ENCODE assay signal across 8 cellular contexts in the genomic region with DNA sequence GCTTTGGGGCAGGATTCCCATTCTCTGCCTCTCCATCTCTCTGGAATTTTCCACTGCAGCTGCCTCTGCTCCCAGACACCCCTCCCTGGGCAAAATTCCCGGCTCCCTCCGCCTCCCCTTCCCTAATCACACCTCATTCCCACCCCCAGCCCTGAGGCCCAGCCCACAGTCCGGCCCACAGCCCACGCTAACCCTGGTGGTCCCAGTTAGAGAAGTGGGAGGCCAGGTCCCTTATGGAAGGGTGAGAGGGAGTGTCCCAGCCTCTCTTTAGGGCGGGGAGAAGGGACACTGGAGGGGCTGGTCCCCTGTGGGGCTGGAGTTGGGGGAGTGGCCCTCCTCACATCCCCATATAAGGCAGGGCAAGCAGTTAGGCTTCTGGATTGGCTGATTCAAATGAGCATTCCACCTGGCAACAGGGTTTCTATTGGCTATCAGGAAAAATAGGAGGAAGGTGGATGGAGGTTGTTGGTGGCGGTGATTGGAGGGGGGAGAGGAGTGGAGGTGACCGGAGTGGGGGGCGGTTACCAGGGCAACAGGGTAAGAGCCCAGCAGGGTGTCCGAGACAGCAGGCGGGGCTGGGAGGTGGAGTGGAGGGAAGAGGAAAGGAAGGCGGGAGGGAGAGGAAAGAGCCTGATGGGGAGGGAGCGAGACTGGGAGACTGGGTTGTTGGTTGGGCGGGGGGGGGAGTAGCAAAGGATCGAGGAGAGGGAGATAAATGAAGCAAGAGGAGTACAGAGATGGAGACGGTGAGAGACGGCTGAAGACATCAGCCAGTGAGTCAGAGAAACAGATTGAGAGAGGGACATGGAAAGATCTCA. TPM values are rescaled to one million over a fixed set of nuclear protein-coding genes. Genes with fewer than 3 reads are reported as not detected.
A peak's percentile ranks its signal among the peaks of the same experiment; 100 is the strongest.
DNase-seq lines count a peak whose midpoint lies in the region; ATAC-seq and TF ChIP-seq lines count a peak whose summit lies in the region.

No MANE protein-coding gene starts in this region.

- H3F3A ChIP-seq in DOHH2 (ENCODE audit: control insufficient read depth, insufficient read depth), result peaks cover 13% of the 10 kb centered on the region

- no peak overlapping the region for H3K27ac ChIP-seq in DOHH2 (ENCODE audit: low read depth, low read length)
- peak overlapping the region; percentile 97 for H3K27ac ChIP-seq in vagina

- H3K27me3 ChIP-seq in DOHH2 (ENCODE audit: control insufficient read depth, low read length) (no peaks in the 10 kb centered on the region), vagina (no peaks in the 10 kb centered on the region)

- H3K4me2 ChIP-seq in DOHH2 (ENCODE audit: low read length), result peak overlapping the region; percentile 64

- no peak overlapping the region for H3K27ac Mint-ChIP-seq in activated naive CD4-positive, alpha-beta T cell treated with anti-CD3 and anti-CD28 coated beads for 36 hours
- H3K27ac Mint-ChIP-seq in natural killer cell, result peak overlapping the region in 1 of 2 donors; percentile 25

- H3K4me3 Mint-ChIP-seq in activated naive CD4-positive, alpha-beta T cell treated with anti-CD3 and anti-CD28 coated beads for 36 hours, result no peak overlapping the region
- peak overlapping the region; percentile 67 for H3K4me3 Mint-ChIP-seq in natural killer cell

- TF ChIP-seq CTCF in DOHH2 (IDR thresholded peaks at IDR 0.05; ENCODE audit: low read depth, low read length, poor library complexity, severe bottlenecking), result no peak
- TF ChIP-seq CTCF in foreskin fibroblast (IDR thresholded peaks at IDR 0.05; ENCODE audit: low read depth, low read length), result no peak
- no peak for TF ChIP-seq CTCF in natural killer cell (IDR thresholded peaks at IDR 0.05)
- TF ChIP-seq CTCF in vagina (IDR thresholded peaks at IDR 0.05), result peak in 1 of 3 experiments; percentile 2

- H3K36me3 Mint-ChIP-seq in activated naive CD4-positive, alpha-beta T cell treated with anti-CD3 and anti-CD28 coated beads for 36 hours (ENCODE audit: low read depth), result no peaks in the 10 kb centered on the region
- H3K36me3 Mint-ChIP-seq in natural killer cell, result no peaks in the 10 kb centered on the region

- CTCF ChIA-PET in activated naive CD4-positive, alpha-beta T cell treated with anti-CD3 and anti-CD28 coated beads for 36 hours (lab: Charles Lee), result interaction anchor here (1.2 kb wide), 1 partner anchor 10 kb away, joined by 6 read pairs; no protein-coding TSS in a partner anchor

- peak in 1 of 2 donors; percentile 22 for TF ChIP-seq POLR2A in vagina (IDR thresholded peaks at IDR 0.05)

- peaks cover 9% of the 10 kb centered on the region for H3K79me2 ChIP-seq in DOHH2 (ENCODE audit: control insufficient read depth, low read length)

- H3K27me3 Mint-ChIP-seq in activated naive CD4-positive, alpha-beta T cell treated with anti-CD3 and anti-CD28 coated beads for 36 hours (ENCODE audit: low read depth), result peaks cover 34% of the 10 kb centered on the region
- peaks cover 33 to 49% of the 10 kb centered on the region in 2 donors for H3K27me3 Mint-ChIP-seq in natural killer cell (ENCODE audit: low read depth in 2 of 2)

- DNase-seq in HS-5 (ENCODE audit: low read depth) (peak; percentile 97), NCI-H82 treated with DMSO at 0.1 percent for 48 hours (lab: John Stamatoyannopoulos, UW; ENCODE audit: unreplicated experiment) (peak; percentile 100), foreskin fibroblast (peak; percentile 98), natural killer cell (peak; percentile 31), vagina (ENCODE audit: extremely low spot score in 2 of 2) (peak in 1 of 2 donors; percentile 99)
- DNase-seq in activated naive CD4-positive, alpha-beta T cell treated with anti-CD3 and anti-CD28 coated beads for 36 hours, result peak; percentile 48

- ATAC-seq in GM21423 (IDR thresholded peaks at IDR 0.05; ENCODE audit: unreplicated experiment), result peak; percentile 79
- ATAC-seq in natural killer cell, result peak; percentile 85 to 90 (median 85)

- H3K9me3 ChIP-seq in DOHH2 (ENCODE audit: control insufficient read depth, insufficient read depth, low read length), result no peaks in the 10 kb centered on the region
- H3K9me3 ChIP-seq in vagina, result no peaks in the 10 kb centered on the region

- H3K9me2 ChIP-seq in DOHH2 (replicated peaks; ENCODE audit: control insufficient read depth, low read length), result no peaks in the 10 kb centered on the region

- no peaks in the 10 kb centered on the region for H3K9me3 Mint-ChIP-seq in activated naive CD4-positive, alpha-beta T cell treated with anti-CD3 and anti-CD28 coated beads for 36 hours
- no peaks in the 10 kb centered on the region for H3K9me3 Mint-ChIP-seq in natural killer cell

- intact Hi-C loops in activated naive CD4-positive, alpha-beta T cell treated with anti-CD3 and anti-CD28 coated beads for 36 hours (cut with micrococcal nuclease), result no loop called here
- intact Hi-C loops in natural killer cell (cut with micrococcal nuclease), result loop anchor here (1.0 kb wide), 1 partner anchor 11 kb away; a partner anchor contains a TSS
- intact Hi-C loops in vagina (cut with DNase I), result no loop called here

- H3K4me1 Mint-ChIP-seq in activated naive CD4-positive, alpha-beta T cell treated with anti-CD3 and anti-CD28 coated beads for 36 hours (ENCODE audit: low read depth), result peaks cover 25% of the 10 kb centered on the region
- peaks cover 26 to 28% of the 10 kb centered on the region in 2 donors for H3K4me1 Mint-ChIP-seq in natural killer cell

- H3K4me3 ChIP-seq in DOHH2 (ENCODE audit: low read length) (peak overlapping the region; percentile 56), foreskin fibroblast (ENCODE audit: low read depth in 1 of 2, low read length in 2 of 2) (peak overlapping the region; percentile 39 to 91), vagina (peak overlapping the region; percentile 21 to 24)

- H4K20me1 ChIP-seq in DOHH2 (ENCODE audit: control insufficient read depth, insufficient read depth, low read depth, low read length), result peaks cover 3% of the 10 kb centered on the region; the same call in 1 of the 2 replicates

- H3K4me1 ChIP-seq in DOHH2 (ENCODE audit: control insufficient read depth, low read length) (peaks cover 37% of the 10 kb centered on the region), vagina (peaks cover 50% of the 10 kb centered on the region)

- H3K36me3 ChIP-seq in DOHH2 (ENCODE audit: control insufficient read depth, low read length), result no peaks in the 10 kb centered on the region
- no peaks in the 10 kb centered on the region for H3K36me3 ChIP-seq in vagina

RNA-seq across cellular contexts. Expression of a gene that starts 1.9 kb away (rescaled TPM):
- 10 to 100 TPM; 35.1 to 44.2 TPM for total RNA-seq in activated naive CD4-positive, alpha-beta T cell treated with anti-CD3 and anti-CD28 coated beads for 36 hours
- 10 to 100 TPM in 1 of 3 donors, 1 to 10 TPM in 2; 2.3 to 33.2 (median 2.8) TPM for total RNA-seq in natural killer cell
- 132 TPM for total RNA-seq in vagina

RNA-seq across cellular contexts. Expression of a gene that starts 8.1 kb away (rescaled TPM):
- total RNA-seq in activated naive CD4-positive, alpha-beta T cell treated with anti-CD3 and anti-CD28 coated beads for 36 hours, result 10 to 100 TPM; 22.8 to 25.1 TPM
- total RNA-seq in natural killer cell (1 to 10 TPM in 1 of 3 donors, under 1 TPM in 2; 0.36 to 7.6 (median 0.78) TPM), vagina (10.3 TPM)

RNA-seq across cellular contexts. Expression of a gene that starts 11.3 kb away (rescaled TPM):
- 100 to 1,000 TPM; 140 to 143 TPM for total RNA-seq in activated naive CD4-positive, alpha-beta T cell treated with anti-CD3 and anti-CD28 coated beads for 36 hours
- total RNA-seq in natural killer cell, result 100 to 1,000 TPM; 114 to 117 (median 116) TPM
- 150 TPM for total RNA-seq in vagina

RNA-seq across cellular contexts. Expression of a gene that starts 25.1 kb away (rescaled TPM):
- total RNA-seq in activated naive CD4-positive, alpha-beta T cell treated with anti-CD3 and anti-CD28 coated beads for 36 hours, result 100 to 1,000 TPM; 155 to 161 TPM
- total RNA-seq in natural killer cell (10 to 100 TPM in 1 of 3 donors, 1 to 10 TPM in 2; 8.5 to 10.1 (median 9.8) TPM), vagina (14.2 TPM)

RNA-seq across cellular contexts. Expression of a gene that starts 40.4 kb away (rescaled TPM):
- 10 to 100 TPM; 43.0 to 47.8 TPM for total RNA-seq in activated naive CD4-positive, alpha-beta T cell treated with anti-CD3 and anti-CD28 coated beads for 36 hours
- total RNA-seq in natural killer cell (10 to 100 TPM; 23.5 to 29.8 (median 28.9) TPM), vagina (35.4 TPM)
